In the genomic region with DNA sequence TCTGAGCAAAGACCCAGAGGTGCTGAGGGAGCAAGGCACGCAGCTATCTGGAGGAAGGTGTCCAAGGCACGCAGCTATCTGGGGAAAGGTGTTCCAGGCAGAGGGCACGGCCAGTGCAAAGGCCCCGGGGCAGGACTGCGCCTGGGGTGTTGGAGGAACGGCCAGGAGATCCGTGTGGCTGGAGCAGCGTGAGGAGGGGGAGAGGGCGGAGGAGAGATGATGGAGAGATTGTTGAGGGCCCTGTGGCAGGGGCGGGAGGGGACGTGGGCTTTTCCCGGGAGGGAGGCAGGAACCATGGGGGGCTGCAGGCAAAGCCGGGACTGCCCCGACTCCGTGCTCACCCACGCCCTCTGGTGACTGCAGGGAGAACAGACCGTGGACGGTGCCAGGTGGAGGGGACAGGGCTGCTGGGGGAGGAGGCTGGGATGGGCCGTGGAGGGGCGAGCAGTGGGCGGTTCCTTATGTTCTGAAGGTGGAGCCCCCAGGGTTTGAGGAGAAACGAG, we compare ENCODE assay signal across 8 cellular contexts. TPM values are rescaled to one million over a fixed set of nuclear protein-coding genes. Genes with fewer than 3 reads are reported as not detected.
A peak's percentile ranks its signal among the peaks of the same experiment; 100 is the strongest.
DNase-seq lines count a peak whose midpoint lies in the region; ATAC-seq and TF ChIP-seq lines count a peak whose summit lies in the region.

No MANE protein-coding gene starts in this region.

- no peak overlapping the region for H3K4me3 ChIP-seq in A673 (ENCODE audit: low read depth, low read length, poor library complexity, severe bottlenecking)
- no peak overlapping the region for H3K4me3 ChIP-seq in adrenal gland

- POLR2A ChIA-PET in A673 (lab: Charles Lee; ENCODE audit: low non-redundant PET): no interaction called here

- WGBS in adrenal gland, 4 donors: 37 to 41% (median 39%) methylated on average over 21 to 22 of the region's 22 CpGs

- no peaks in the 10 kb centered on the region for H3K4me1 ChIP-seq in A673 (ENCODE audit: insufficient read depth, low read length, poor library complexity, severe bottlenecking)
- no peaks in the 10 kb centered on the region for H3K4me1 ChIP-seq in adrenal gland (replicated peaks in 1 of 2)

- no peaks in the 10 kb centered on the region for H3K27me3 ChIP-seq in A673 (replicated peaks; ENCODE audit: insufficient read depth, low read depth, low read length, poor library complexity)
- H3K27me3 ChIP-seq in adrenal gland: no peaks in the 10 kb centered on the region

- H3K9me3 ChIP-seq in A673 (ENCODE audit: low read depth, low read length, poor library complexity, severe bottlenecking) (no peaks in the 10 kb centered on the region), adrenal gland (replicated peaks in 1 of 3) (no peaks in the 10 kb centered on the region)

- intact Hi-C loops in A673 (cut with micrococcal nuclease; ENCODE audit: unreplicated experiment): no loop called here
- intact Hi-C loops in adrenal gland (cut with DNase I): loop anchor here in 1 of 2 donors (10.0 kb wide), 1 partner anchor 143 kb away; no protein-coding TSS in a partner anchor

- DNase-seq in A673 (ENCODE audit: low spot score) (peak; percentile 73), GM19240 (ENCODE audit: insufficient read length, low spot score) (peak; percentile 72), T follicular helper cell (ENCODE audit: low read depth) (peak; percentile 37), adrenal gland (peak in 4 of 7 donors; percentile 42 to 60 (median 46)), immature natural killer cell (peak; percentile 38 to 54 (median 38)), NCI-H1436 (lab: John Stamatoyannopoulos, UW) (no peak)
- DNase-seq in stimulated activated CD4-positive, alpha-beta T cell treated with anti-CD3 and anti-CD28 coated beads, Interleukin-4, amount 100 ng/mL, for 48 hours (ENCODE audit: low read depth in 2 of 2): peak; percentile 45 to 58

- H3K4me1 Mint-ChIP-seq in immature natural killer cell: peaks cover 11 to 12% of the 10 kb centered on the region in 2 donors

- H3K27ac ChIP-seq in A673 (ENCODE audit: low read depth, low read length, poor library complexity, severe bottlenecking) (no peak overlapping the region), adrenal gland (no peak overlapping the region)

- peaks cover 3 to 7% (median 3%) of the 10 kb centered on the region in 3 donors for H3K27me3 Mint-ChIP-seq in immature natural killer cell (ENCODE audit: low read depth in 3 of 3)

- H3K36me3 Mint-ChIP-seq in immature natural killer cell: no peaks in the 10 kb centered on the region

- CTCF ChIA-PET in A673 (lab: Charles Lee): interaction anchor here (0.6 kb wide), 1 partner anchor 352 kb away, joined by 3 read pairs; no protein-coding TSS in a partner anchor

- H3K4me3 Mint-ChIP-seq in immature natural killer cell: no peak overlapping the region

- BruUV-seq in A673 (replicated peaks; lab: Mats Ljungman, UMichigan): no TSS peak

- TF ChIP-seq CTCF in A673 (conservative IDR thresholded peaks at IDR 0.05; ENCODE audit: low read depth, low read length) (peak; percentile 73), adrenal gland (IDR thresholded peaks at IDR 0.05) (peak; percentile 13 to 62 (median 46))

- no peak for TF ChIP-seq POLR2A in adrenal gland (IDR thresholded peaks at IDR 0.05)

- H3K9me3 Mint-ChIP-seq in immature natural killer cell: no peaks in the 10 kb centered on the region

- no peak for ATAC-seq in HG02884 (IDR thresholded peaks at IDR 0.05; ENCODE audit: unreplicated experiment)

- H3K36me3 ChIP-seq in A673 (ENCODE audit: insufficient read depth, low read length, poor library complexity, severe bottlenecking) (no peaks in the 10 kb centered on the region), adrenal gland (replicated peaks in 1 of 2) (peaks cover 0 to 6% of the 10 kb centered on the region in 2 donors)

- no peak overlapping the region for H3K27ac Mint-ChIP-seq in immature natural killer cell

RNA-seq across cellular contexts. Expression of a gene that starts 13.3 kb away (rescaled TPM):
- 0.11 TPM in 1 of 2 replicates, not detected in the other for total RNA-seq in A673 (2021)
- total RNA-seq in adrenal gland: under 1 TPM in 3 of 8 donors, not detected in 5; 0.11 to 0.43 (median 0.18) TPM
- polyA plus RNA-seq in adrenal gland: under 1 TPM in 2 of 3 donors, not detected in 1; 0.08 to 0.10 TPM
- not detected for polyA plus RNA-seq in immature natural killer cell

RNA-seq across cellular contexts. Expression of a gene that starts 28.9 kb away (rescaled TPM):
- total RNA-seq in A673 (2021): 21.2 and 40.3 TPM in 2 replicates
- 10 to 100 TPM; 27.2 to 63.3 (median 50.8) TPM for total RNA-seq in adrenal gland
- 10 to 100 TPM in 2 of 3 donors, 1 to 10 TPM in 1; 3.9 to 72.2 (median 49.7) TPM for polyA plus RNA-seq in adrenal gland
- not detected for polyA plus RNA-seq in immature natural killer cell

RNA-seq across cellular contexts. Expression of a gene that starts 42.4 kb away (rescaled TPM):
- total RNA-seq in A673 (2021) (not detected in 2 replicates), adrenal gland (under 1 TPM in 1 of 8 donors, not detected in 7; 0.51 TPM)
- polyA plus RNA-seq in adrenal gland (under 1 TPM in 1 of 3 donors, not detected in 2; 0.13 TPM), immature natural killer cell (10 to 100 TPM in 1 of 3 donors, 1 to 10 TPM in 2; 5.8 to 41.4 (median 6.3) TPM)

RNA-seq across cellular contexts. Expression of a gene that starts 59.6 kb away (rescaled TPM):
- total RNA-seq in A673 (2021): 713 and 800 TPM in 2 replicates
- 100 to 1,000 TPM; 135 to 236 (median 194) TPM for total RNA-seq in adrenal gland
- 100 to 1,000 TPM; 108 to 146 (median 128) TPM for polyA plus RNA-seq in adrenal gland
- 100 to 1,000 TPM in 1 of 3 donors, 10 to 100 TPM in 2; 70.0 to 185 (median 87.8) TPM for polyA plus RNA-seq in immature natural killer cell
